ENCODE assay signal across 18 cellular contexts in genomic region chr2:104945211-104945610, GRCh38.
DNase-seq lines count a peak whose midpoint lies in the region; ATAC-seq and TF ChIP-seq lines count a peak whose summit lies in the region.
"Had no signal": no experiment of that assay in that cellular context is flagged by ENCODE, and none has a peak within 500 bp of the region (broad histone marks: within the 10 kb centered on the region; RNA-seq: fewer than 3 reads in every experiment).

No MANE protein-coding gene starts in this region.

- DNase-seq in NCI-H526 treated with DMSO at 0.1 percent for 48 hours (lab: John Stamatoyannopoulos, UW) (peak; percentile 8), kidney tubule cell (ENCODE audit: low spot score) (peak; percentile 18), pons (ENCODE audit: low spot score) (peak; percentile 55), NCI-H2196 treated with DMSO at 0.1 percent for 48 hours (lab: John Stamatoyannopoulos, UW; ENCODE audit: unreplicated experiment) (no peak), osteoblast (ENCODE audit: insufficient read length, low spot score, missing footprints) (no peak)
- DNase-seq: CD4-positive, CD25-positive, alpha-beta regulatory T cell; COR-L47; DND-41; KG1; NCI-H1092; NCI-H1436; NCI-H1930; NK-92 treated with Interleukin-12 subunit alpha and Interleukin-12 subunit beta, amount 100 ng/mL, for 24 hours had no signal

- no peak for TF ChIP-seq CTCF in osteoblast (IDR thresholded peaks at IDR 0.05; ENCODE audit: extremely low read depth, low read depth, low read length)

- no peak overlapping the region for H3K4me3 ChIP-seq in osteoblast (ENCODE audit: insufficient read depth, low read length)
- H3K4me3 ChIP-seq: GM23338, HAP-1 had no signal

- H3K27ac ChIP-seq in angular gyrus (ENCODE audit: low read depth, low read length) (peak overlapping the region; percentile 89), osteoblast (ENCODE audit: low read depth, low read length) (no peak overlapping the region)

- no peak for ATAC-seq in HG03039 (IDR thresholded peaks at IDR 0.05; ENCODE audit: unreplicated experiment)
- ATAC-seq: Panc1 had no signal

- no peak overlapping the region for H2AFZ ChIP-seq in osteoblast (ENCODE audit: low read length)
- H2AFZ ChIP-seq: GM23338 had no signal

- no peaks in the 10 kb centered on the region for H3K36me3 ChIP-seq in osteoblast (ENCODE audit: insufficient read depth, low read length)
- H3K36me3 ChIP-seq: HAP-1 had no signal

- no peaks in the 10 kb centered on the region for H3K9me3 ChIP-seq in osteoblast (ENCODE audit: low read depth, low read length)
- H3K9me3 ChIP-seq: HAP-1 had no signal

- no peak overlapping the region for H3K4me2 ChIP-seq in osteoblast (ENCODE audit: insufficient read depth, low read length)
- H3K4me2 ChIP-seq: GM23338 had no signal

- H3K79me2 ChIP-seq in osteoblast (ENCODE audit: insufficient read depth, low read length): no peaks in the 10 kb centered on the region

- no peaks in the 10 kb centered on the region for H3K4me1 ChIP-seq in osteoblast (ENCODE audit: insufficient read depth, low read length)
- H3K4me1 ChIP-seq: HAP-1 had no signal

- H4K20me1 ChIP-seq in osteoblast (ENCODE audit: insufficient read depth, low read length): no peaks in the 10 kb centered on the region

- peaks cover 6% of the 10 kb centered on the region for H3K27me3 ChIP-seq in osteoblast (ENCODE audit: insufficient read depth, low read length)

Comparison
In these comparisons a context has a peak if more than half of its experiments do, and no peak if none do; other contexts are left out.
1. DNase-seq: peak in NCI-H526 treated with DMSO at 0.1 percent for 48 hours (single experiment), kidney tubule cell (single experiment) and pons (single experiment); none in NCI-H2196 treated with DMSO at 0.1 percent for 48 hours (single experiment) and osteoblast (single experiment).